ENCODE assay signal across 25 cellular contexts in genomic region chr20:30630761-30631160, GRCh38.
"Had no signal": no experiment of that assay in that cellular context is flagged by ENCODE, and none has a peak within 500 bp of the region (broad histone marks: within the 10 kb centered on the region; RNA-seq: fewer than 3 reads in every experiment).

No MANE protein-coding gene starts in this region.

- H3K36me3 ChIP-seq: left lung, left ventricle myocardium inferior, lower lobe of right lung had no signal

- ATAC-seq: left cardiac atrium; left colon; left lobe of liver; left lung; left ventricle myocardium superior; lower lobe of right lung; mucosa of descending colon; naive thymus-derived CD4-positive, alpha-beta T cell had no signal

- H3K27ac ChIP-seq: hepatocyte, left lung, left ventricle myocardium inferior, lower lobe of right lung had no signal

- H3K9me3 ChIP-seq: left ventricle myocardium inferior, lower lobe of right lung, mucosa of descending colon had no signal

- H3K4me3 ChIP-seq: hepatocyte, left lung, left ventricle myocardium inferior, lower lobe of right lung, lung, mucosa of descending colon had no signal

- H3K27ac Mint-ChIP-seq: immature natural killer cell; memory B cell; mesothelial cell of epicardium; naive B cell; naive thymus-derived CD4-positive, alpha-beta T cell had no signal

- H3K27me3 ChIP-seq: hepatocyte, left lung had no signal

- H3K4me1 Mint-ChIP-seq: immature natural killer cell; memory B cell; mesothelial cell of epicardium; naive B cell; naive thymus-derived CD4-positive, alpha-beta T cell had no signal

- H3K4me3 Mint-ChIP-seq: immature natural killer cell; memory B cell; mesothelial cell of epicardium; naive B cell; naive thymus-derived CD4-positive, alpha-beta T cell had no signal

- DNase-seq: hippocampal formation; hypothalamus; immature natural killer cell; islet precursor cell; kidney glomerular epithelial cell; left cardiac atrium; left colon; left lung; left ventricle myocardium inferior; left ventricle myocardium superior; lower lobe of right lung; mammary epithelial cell; mesenchymal stem cell; mesendoderm; midbrain; mucosa of descending colon; naive B cell; naive thymus-derived CD4-positive, alpha-beta T cell had no signal

- H3K27me3 Mint-ChIP-seq: memory B cell; naive B cell; naive thymus-derived CD4-positive, alpha-beta T cell had no signal

- H3K36me3 Mint-ChIP-seq: immature natural killer cell; memory B cell; mesothelial cell of epicardium; naive B cell; naive thymus-derived CD4-positive, alpha-beta T cell had no signal

- H3K4me1 ChIP-seq: left lung, left ventricle myocardium inferior, lower lobe of right lung had no signal

- FAIRE-seq: islet of Langerhans, keratinocyte had no signal
